Comparison of ENCODE assay signal across 8 cellular contexts in the genomic region with DNA sequence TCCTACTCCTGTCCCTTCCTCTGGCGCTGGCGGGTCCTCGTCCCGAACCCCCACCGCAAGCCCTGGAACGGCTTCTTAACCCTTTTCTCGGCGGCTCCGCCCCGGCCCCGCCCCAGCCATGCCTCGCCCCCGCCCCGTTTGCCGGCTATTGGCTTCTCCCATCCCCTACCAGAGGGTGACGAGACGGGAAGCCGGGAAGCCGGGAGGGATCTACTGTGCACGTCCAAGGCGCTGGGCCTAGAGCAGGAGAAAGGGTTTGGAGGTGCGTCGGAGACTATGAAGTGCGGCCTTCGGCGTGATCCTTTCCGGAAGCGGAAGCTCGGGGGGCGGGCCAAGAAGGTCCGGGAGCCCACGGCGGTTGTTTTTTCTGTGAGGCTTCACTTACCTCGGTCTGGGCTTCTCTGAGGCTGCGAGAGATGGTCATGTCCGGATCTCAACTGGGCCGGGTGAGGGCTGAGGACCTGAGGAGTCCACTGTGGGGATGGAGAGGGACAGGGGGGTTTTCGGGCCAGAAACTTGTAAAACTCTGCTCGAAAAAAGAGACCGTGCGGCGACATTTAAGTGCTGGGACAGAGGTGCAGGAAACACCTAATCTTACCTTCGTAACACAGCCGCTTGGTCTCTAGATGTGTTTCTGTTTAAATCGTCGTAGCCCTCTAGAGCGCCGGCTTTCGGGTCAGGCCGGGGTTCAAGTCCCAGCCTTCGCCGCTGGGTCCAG. TPM values are rescaled to one million over a fixed set of nuclear protein-coding genes. Genes with fewer than 3 reads are reported as not detected.
DNase-seq lines count a peak whose midpoint lies in the region; ATAC-seq, FAIRE-seq and TF ChIP-seq lines count a peak whose summit lies in the region.

No MANE protein-coding gene starts in this region.

- peak overlapping the region; percentile 81 to 87 for H3K9ac ChIP-seq in kidney (ENCODE audit: low read length in 2 of 2)

- H3K9me3 ChIP-seq in kidney (ENCODE audit: control insufficient read depth in 1 of 2, low read length in 2 of 2) = no peaks in the 10 kb centered on the region

- H3K36me3 ChIP-seq in kidney (ENCODE audit: control insufficient read depth in 1 of 2, insufficient read depth in 2 of 2, low read length in 2 of 2) = no peaks in the 10 kb centered on the region

- ATAC-seq in HG02588 (IDR thresholded peaks at IDR 0.05; ENCODE audit: unreplicated experiment) = peak; percentile 87

- intact Hi-C loops in kidney (cut with DNase I) = no loop called here

- no peak for TF ChIP-seq CTCF in kidney (IDR thresholded peaks at IDR 0.05; ENCODE audit: borderline replicate concordance, extremely low read depth, insufficient read depth)

- no peaks in the 10 kb centered on the region for H3K4me1 ChIP-seq in kidney (ENCODE audit: control insufficient read depth in 1 of 2, insufficient read depth in 1 of 2, low read depth in 1 of 2, low read length in 2 of 2)

- no peak for FAIRE-seq in kidney (lab: Jason Lieb, UNC)

- DNase-seq in EL (peak; percentile 87), NCI-H2107 (lab: John Stamatoyannopoulos, UW) (peak; percentile 82), cerebellar cortex (ENCODE audit: low spot score) (peak; percentile 93), kidney (peak; percentile 97), NCI-H187 treated with DMSO at 0.1 percent for 48 hours (lab: John Stamatoyannopoulos, UW) (no peak)
- DNase-seq in activated CD4-positive, CD25-positive, alpha-beta regulatory T cell (lab: John Stamatoyannopoulos, UW) = peak; percentile 11 to 68 (median 57)
- peak; percentile 51 to 57 for DNase-seq in stimulated activated CD4-positive, alpha-beta T cell treated with anti-CD3 and anti-CD28 coated beads, Interleukin-15, amount 100 ng/mL, for 48 hours (ENCODE audit: low read depth in 2 of 2)

- peak overlapping the region; percentile 79 to 95 for H3K4me3 ChIP-seq in kidney (ENCODE audit: low read length in 2 of 2)

- H3K27ac ChIP-seq in kidney (ENCODE audit: low read depth in 2 of 2, low read length in 2 of 2) = peak overlapping the region; percentile 18 to 65

RNA-seq across cellular contexts. Expression of gene ROPN1B, which starts 21.4 kb away (rescaled TPM):
- total RNA-seq in kidney = not detected
- polyA plus RNA-seq in kidney (ENCODE audit: insufficient read depth, low read depth, low replicate concordance) = not detected
